Comparison of ENCODE assay signal across 1 cellular context in genomic region chr17:10681866-10682446, GRCh38.
TF ChIP-seq lines count a peak whose summit lies in the region.

No MANE protein-coding gene starts in this region.

TF ChIP-seq in IMR-90, 13 proteins besides CTCF, POLR2A, EP300 and RAD21:
- TF ChIP-seq, protein P1, sequence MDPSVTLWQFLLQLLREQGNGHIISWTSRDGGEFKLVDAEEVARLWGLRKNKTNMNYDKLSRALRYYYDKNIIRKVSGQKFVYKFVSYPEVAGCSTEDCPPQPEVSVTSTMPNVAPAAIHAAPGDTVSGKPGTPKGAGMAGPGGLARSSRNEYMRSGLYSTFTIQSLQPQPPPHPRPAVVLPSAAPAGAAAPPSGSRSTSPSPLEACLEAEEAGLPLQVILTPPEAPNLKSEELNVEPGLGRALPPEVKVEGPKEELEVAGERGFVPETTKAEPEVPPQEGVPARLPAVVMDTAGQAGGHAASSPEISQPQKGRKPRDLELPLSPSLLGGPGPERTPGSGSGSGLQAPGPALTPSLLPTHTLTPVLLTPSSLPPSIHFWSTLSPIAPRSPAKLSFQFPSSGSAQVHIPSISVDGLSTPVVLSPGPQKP (IDR thresholded peaks at IDR 0.05; ENCODE audit: borderline replicate concordance, low read depth, low read length): no peak
- TF ChIP-seq FOS (IDR thresholded peaks at IDR 0.05; ENCODE audit: low read depth, low read length) (no peak), MXI1 (IDR thresholded peaks at IDR 0.05; ENCODE audit: borderline replicate concordance, low read depth, low read length) (no peak), NFE2L2 (IDR thresholded peaks at IDR 0.05; ENCODE audit: low read depth, low read length) (no peak), BHLHE40 (IDR thresholded peaks at IDR 0.05; ENCODE audit: low read depth, low read length) (peak; percentile 8; the same call in 1 of the 2 replicates), CHD1 (IDR thresholded peaks at IDR 0.05; ENCODE audit: low read depth, low read length) (no peak), MAZ (IDR thresholded peaks at IDR 0.05; ENCODE audit: borderline replicate concordance, low read depth, low read length) (no peak), RFX5 (IDR thresholded peaks at IDR 0.05; ENCODE audit: low read depth, low read length) (no peak)
- TF ChIP-seq, protein P2, sequence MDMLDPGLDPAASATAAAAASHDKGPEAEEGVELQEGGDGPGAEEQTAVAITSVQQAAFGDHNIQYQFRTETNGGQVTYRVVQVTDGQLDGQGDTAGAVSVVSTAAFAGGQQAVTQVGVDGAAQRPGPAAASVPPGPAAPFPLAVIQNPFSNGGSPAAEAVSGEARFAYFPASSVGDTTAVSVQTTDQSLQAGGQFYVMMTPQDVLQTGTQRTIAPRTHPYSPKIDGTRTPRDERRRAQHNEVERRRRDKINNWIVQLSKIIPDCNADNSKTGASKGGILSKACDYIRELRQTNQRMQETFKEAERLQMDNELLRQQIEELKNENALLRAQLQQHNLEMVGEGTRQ (IDR thresholded peaks at IDR 0.05; ENCODE audit: low read depth, low read length): no peak
TF ChIP-seq in IMR-90: peak in this region for 1.
